ENCODE assay signal across 8 cellular contexts in genomic region chr18:66560092-66560491, GRCh38. TPM values are rescaled to one million over a fixed set of nuclear protein-coding genes. Genes with fewer than 3 reads are reported as not detected.
A peak's percentile ranks its signal among the peaks of the same experiment; 100 is the strongest.
DNase-seq lines count a peak whose midpoint lies in the region; ATAC-seq and TF ChIP-seq lines count a peak whose summit lies in the region.

No MANE protein-coding gene starts in this region.

- no peaks in the 10 kb centered on the region for H3K4me1 ChIP-seq in mesenchymal stem cell (ENCODE audit: control insufficient read depth, insufficient read depth, low read depth, low read length)

- H3K4me2 ChIP-seq in mesenchymal stem cell (ENCODE audit: low read length, poor library complexity, severe bottlenecking): no peak overlapping the region

- H3K27me3 ChIP-seq in GM06990 (replicated peaks; ENCODE audit: control insufficient read depth, insufficient read depth, low read length) (no peaks in the 10 kb centered on the region), mesenchymal stem cell (ENCODE audit: control insufficient read depth in 1 of 2, insufficient read depth in 1 of 2, low read length in 2 of 2) (no peaks in the 10 kb centered on the region)

- H2BK15ac ChIP-seq in mesenchymal stem cell (ENCODE audit: low read depth, poor library complexity, severe bottlenecking): no peak overlapping the region

- H3K9ac ChIP-seq in mesenchymal stem cell (ENCODE audit: low read length): no peak overlapping the region

- H3K18ac ChIP-seq in mesenchymal stem cell (ENCODE audit: low read depth in 1 of 2, low read length in 2 of 2): no peak overlapping the region

- TF ChIP-seq CTCF in GM06990 (IDR thresholded peaks at IDR 0.05; ENCODE audit: insufficient read depth, low read length, poor library complexity, severe bottlenecking): peak; percentile 15
- peak; percentile 54 for TF ChIP-seq CTCF in astrocyte of the cerebellum (IDR thresholded peaks at IDR 0.05; ENCODE audit: low read depth, low read length, missing control alignments)

- no peak overlapping the region for H4K91ac ChIP-seq in mesenchymal stem cell (ENCODE audit: low read length)

- H2BK5ac ChIP-seq in mesenchymal stem cell (ENCODE audit: low read depth, low read length, poor library complexity, severe bottlenecking): no peak overlapping the region

- no peak overlapping the region for H2BK12ac ChIP-seq in mesenchymal stem cell (ENCODE audit: low read length in 2 of 2)

- no peak overlapping the region for H3K4me3 ChIP-seq in GM06990 (replicated peaks; ENCODE audit: low read depth, low read length)
- no peak overlapping the region for H3K4me3 ChIP-seq in astrocyte of the cerebellum (ENCODE audit: low read depth, low read length)
- no peak overlapping the region for H3K4me3 ChIP-seq in mesenchymal stem cell (ENCODE audit: insufficient read depth in 1 of 2, low read depth in 1 of 2, low read length in 2 of 2)

- H3K36me3 ChIP-seq in GM06990 (ENCODE audit: control insufficient read depth, insufficient read depth, low read length) (no peaks in the 10 kb centered on the region), mesenchymal stem cell (ENCODE audit: control insufficient read depth in 1 of 2, insufficient read depth in 2 of 2, low read depth in 1 of 2, low read length in 2 of 2) (no peaks in the 10 kb centered on the region)

- no peak overlapping the region for H3K23ac ChIP-seq in mesenchymal stem cell (ENCODE audit: low read length in 2 of 2)

- H4K8ac ChIP-seq in mesenchymal stem cell (ENCODE audit: low read length): no peak overlapping the region

- no peak for ATAC-seq in HG02970 (IDR thresholded peaks at IDR 0.05; ENCODE audit: low FRiP score, unreplicated experiment)
- ATAC-seq in HG03442 (IDR thresholded peaks at IDR 0.05; ENCODE audit: unreplicated experiment): no peak

- DNase-seq in GM06990 (ENCODE audit: extremely low read depth, insufficient read length) (no peak), NCI-H1436 (lab: John Stamatoyannopoulos, UW) (peak; percentile 43), astrocyte of the cerebellum (ENCODE audit: low read depth) (peak; percentile 11), mesenchymal stem cell (peak; percentile 39), NK-92 (lab: John Stamatoyannopoulos, UW; ENCODE audit: unreplicated experiment) (no peak)
- no peak for DNase-seq in activated naive CD4-positive, alpha-beta T cell (lab: John Stamatoyannopoulos, UW)

- H2AK5ac ChIP-seq in mesenchymal stem cell (ENCODE audit: low read length, severe bottlenecking): no peak overlapping the region

- no peak overlapping the region for H3K4ac ChIP-seq in mesenchymal stem cell (ENCODE audit: low read depth in 1 of 2, low read length in 2 of 2)

- H2BK120ac ChIP-seq in mesenchymal stem cell (ENCODE audit: low read depth, low read length): no peak overlapping the region

- no peaks in the 10 kb centered on the region for H3K9me3 ChIP-seq in mesenchymal stem cell (ENCODE audit: control insufficient read depth, low read length)

- no peaks in the 10 kb centered on the region for H3K79me1 ChIP-seq in mesenchymal stem cell (replicated peaks; ENCODE audit: low read length, poor library complexity, severe bottlenecking)

- no peak overlapping the region for H3K14ac ChIP-seq in mesenchymal stem cell (ENCODE audit: low read length in 2 of 2)

- H2AFZ ChIP-seq in mesenchymal stem cell (ENCODE audit: low read depth, low read length): no peak overlapping the region

- 90% methylated on average over 2 of the region's 4 CpGs for whole genome bisulfite sequencing in mesenchymal stem cell

- in situ Hi-C loops in astrocyte of the cerebellum (cut with HindIII; ENCODE audit: low sequenced_read_pairs): no loop called here

- H3K27ac ChIP-seq in mesenchymal stem cell (ENCODE audit: low read length, poor library complexity, severe bottlenecking): no peak overlapping the region

RNA-seq across cellular contexts. Expression of gene CDH19, which starts 43.8 kb away (rescaled TPM):
- under 0.01 TPM for polyA plus RNA-seq in mesenchymal stem cell (2013, experiment 1 of 2)
- polyA plus RNA-seq in mesenchymal stem cell (2013, experiment 2 of 2): under 0.01 TPM

Comparison
In these comparisons a context has a peak if more than half of its experiments do, and no peak if none do; other contexts are left out.
1. DNase-seq: peak in NCI-H1436 (single experiment), astrocyte of the cerebellum (single experiment) and mesenchymal stem cell (single experiment); none in GM06990 (single experiment), NK-92 (single experiment) and activated naive CD4-positive, alpha-beta T cell (0 of 4).